In the genomic region with DNA sequence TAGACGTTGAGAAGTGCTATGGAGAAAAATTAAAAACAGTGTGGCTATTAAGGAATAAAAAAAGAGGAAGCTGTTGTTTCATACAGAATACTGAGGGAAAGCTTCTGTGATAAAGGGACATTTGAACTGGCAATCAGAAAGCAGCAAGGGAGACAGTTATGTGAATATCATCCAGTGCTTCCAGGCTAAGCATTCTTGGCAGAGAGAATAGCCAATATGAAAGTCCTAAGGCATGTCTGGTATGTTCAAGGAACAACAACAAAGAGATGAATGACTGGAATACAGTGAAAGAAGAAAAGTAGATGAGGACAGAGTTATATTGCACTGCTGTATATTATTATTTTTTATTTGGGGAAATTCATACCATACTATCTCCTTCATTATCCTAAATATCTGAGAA, we compare ENCODE assay signal across 9 cellular contexts. TPM values are rescaled to one million over a fixed set of nuclear protein-coding genes. Genes with fewer than 3 reads are reported as not detected.
A peak's percentile ranks its signal among the peaks of the same experiment; 100 is the strongest.
DNase-seq lines count a peak whose midpoint lies in the region; ATAC-seq and TF ChIP-seq lines count a peak whose summit lies in the region.
"Had no signal": no experiment of that assay in that cellular context is flagged by ENCODE, and none has a peak within 500 bp of the region (broad histone marks: within the 10 kb centered on the region; RNA-seq: fewer than 3 reads in every experiment).

No MANE protein-coding gene starts in this region.

- H3K27ac ChIP-seq in RWPE1: no peak overlapping the region
- no peak overlapping the region for H3K27ac ChIP-seq in caudate nucleus (ENCODE audit: low read depth, low read length)
- no peak overlapping the region for H3K27ac ChIP-seq in PC-3 (ENCODE audit: low read length)

- POLR2A ChIA-PET in RWPE1 (lab: Yijun Ruan, JAX; ENCODE audit: low non-redundant PET): no interaction called here
- POLR2A ChIA-PET in PC-3 (lab: Charles Lee; ENCODE audit: unreplicated experiment): no interaction called here

- H2AFZ ChIP-seq in PC-3 (ENCODE audit: low read length): no peak overlapping the region

- no TSS peak for BruUV-seq in PC-3 (replicated peaks; lab: Mats Ljungman, UMichigan)

- H3K36me3 Mint-ChIP-seq in naive B cell: peaks cover 12 to 25% of the 10 kb centered on the region in 2 donors

- H3K9me3 Mint-ChIP-seq in naive B cell: peaks cover 0 to 6% (median 0%) of the 10 kb centered on the region in 7 donors

- no peaks in the 10 kb centered on the region for H3F3A ChIP-seq in PC-3 (ENCODE audit: low read length, unreplicated experiment)

- H3K4me3 ChIP-seq in fibroblast of pulmonary artery (replicated peaks; ENCODE audit: low read depth, low read length) (no peak overlapping the region), PC-3 (ENCODE audit: low read length) (no peak overlapping the region)

- peaks cover 4% of the 10 kb centered on the region; the same call in 1 of the 2 replicates for H4K20me1 ChIP-seq in PC-3 (ENCODE audit: low read length)

- H3K9me3 ChIP-seq in PC-3 (ENCODE audit: low read length): no peaks in the 10 kb centered on the region

- peak overlapping the region in 3 of 8 donors; percentile 3 to 23 (median 17) for H3K4me3 Mint-ChIP-seq in naive B cell
- H3K4me3 Mint-ChIP-seq: naive thymus-derived CD8-positive, alpha-beta T cell had no signal

- H3K4me1 ChIP-seq in PC-3 (ENCODE audit: insufficient read depth, low read length): no peaks in the 10 kb centered on the region

- no peak overlapping the region for H3K9ac ChIP-seq in PC-3 (ENCODE audit: low read length)

- no peaks in the 10 kb centered on the region for H3K9me2 ChIP-seq in PC-3 (replicated peaks; ENCODE audit: low read length)

- no peak for TF ChIP-seq CTCF in RWPE1 (conservative IDR thresholded peaks at IDR 0.05; ENCODE audit: low read depth)
- TF ChIP-seq CTCF in fibroblast of pulmonary artery (IDR thresholded peaks at IDR 0.05; ENCODE audit: low read length, missing control alignments): no peak
- TF ChIP-seq CTCF in PC-3 (conservative IDR thresholded peaks at IDR 0.05; ENCODE audit: low read depth, low read length): no peak

- intact Hi-C loops in PC-3 (cut with micrococcal nuclease): no loop called here

- H3K79me2 ChIP-seq in PC-3 (ENCODE audit: low read length): peaks cover 83% of the 10 kb centered on the region

- H3K27ac Mint-ChIP-seq in naive B cell: peak overlapping the region in 4 of 6 donors; percentile 51 to 72 (median 56)

- DNase-seq in COLO829 (ENCODE audit: low spot score): peak; percentile 62
- peak; percentile 4 for DNase-seq in RWPE1 (ENCODE audit: low spot score)
- peak; percentile 83 for DNase-seq in fibroblast of pulmonary artery (ENCODE audit: low read depth)
- DNase-seq in naive B cell: no peak
- DNase-seq in caudate nucleus (lab: John Stamatoyannopoulos, UW): no peak
- no peak for DNase-seq in HuH-7 (ENCODE audit: low spot score)
- no peak for DNase-seq in PC-3
- DNase-seq in erythroblast (lab: John Stamatoyannopoulos, UW): no peak
- DNase-seq: naive thymus-derived CD8-positive, alpha-beta T cell had no signal

- H3K36me3 ChIP-seq in PC-3 (ENCODE audit: low read depth, low read length): peaks cover 21% of the 10 kb centered on the region

- no peaks in the 10 kb centered on the region for H3K27me3 Mint-ChIP-seq in naive B cell
- H3K27me3 Mint-ChIP-seq: naive thymus-derived CD8-positive, alpha-beta T cell had no signal

- TF ChIP-seq POLR2A in erythroblast (IDR thresholded peaks at IDR 0.05; ENCODE audit: low read length): no peak

- H3K27me3 ChIP-seq in PC-3 (ENCODE audit: low read length): no peaks in the 10 kb centered on the region

- CTCF ChIA-PET in RWPE1 (lab: Yijun Ruan, JAX): no interaction called here
- CTCF ChIA-PET in PC-3 (lab: Charles Lee): no interaction called here

- H3K4me1 Mint-ChIP-seq in naive B cell: peaks cover 43 to 66% (median 51%) of the 10 kb centered on the region in 3 donors

- H3K4me2 ChIP-seq in PC-3 (ENCODE audit: low read length): no peak overlapping the region

- ATAC-seq in naive B cell (ENCODE audit: low read depth in 2 of 2): no peak
- no peak for ATAC-seq in PC-3
- ATAC-seq: naive thymus-derived CD8-positive, alpha-beta T cell had no signal

RNA-seq across cellular contexts. Expression of a gene that starts 23.9 kb away (rescaled TPM):
- polyA plus RNA-seq in naive B cell (ENCODE audit: low read depth in 6 of 6): 100 to 1,000 TPM in 5 of 6 donors, 10 to 100 TPM in 1; 68.4 to 152 (median 120) TPM
- 75.7 and 92.0 TPM in 2 replicates for total RNA-seq in PC-3 (2014; rRNA removed)

Comparison
In these comparisons a context has a peak if more than half of its experiments do, and no peak if none do; other contexts are left out.
1. DNase-seq: peak in COLO829 (single experiment), RWPE1 (single experiment) and fibroblast of pulmonary artery (single experiment); none in naive B cell (single experiment), caudate nucleus (0 of 61), HuH-7 (single experiment), PC-3 (single experiment) and erythroblast (0 of 2).